ENCODE assay signal across 17 cellular contexts in the genomic region with DNA sequence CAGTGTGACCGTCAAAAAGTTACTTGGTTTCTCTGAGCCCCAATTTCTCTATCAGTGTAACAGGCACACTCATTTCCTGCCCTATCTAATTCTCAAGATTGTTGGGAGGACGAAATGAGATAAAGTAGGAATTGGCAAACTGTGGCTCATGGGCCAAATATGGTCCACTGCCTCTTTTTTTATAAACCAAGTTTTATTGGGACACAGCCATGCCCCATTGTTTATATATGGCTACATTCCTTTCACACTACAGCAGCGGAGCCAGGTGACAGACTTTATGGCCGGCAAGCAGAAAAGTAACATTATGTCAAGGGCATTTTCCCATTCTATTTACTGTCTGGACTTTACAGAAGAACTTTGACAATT.
"Had no signal": no experiment of that assay in that cellular context is flagged by ENCODE, and none has a peak within 500 bp of the region (broad histone marks: within the 10 kb centered on the region; RNA-seq: fewer than 3 reads in every experiment).

No MANE protein-coding gene starts in this region.

- H3K36me3 ChIP-seq: cardiac muscle cell, lower lobe of right lung, stomach, uterus had no signal

- H3K9me3 ChIP-seq: lower lobe of right lung, stomach, uterus had no signal

- H3K4me3 ChIP-seq: cardiac muscle cell, lower lobe of right lung, skin epidermis, stomach, uterus had no signal

- H3K27ac Mint-ChIP-seq: activated CD4-positive, alpha-beta memory T cell treated with anti-CD3 and anti-CD28 coated beads for 36 hours; activated naive CD8-positive, alpha-beta T cell treated with anti-CD3 and anti-CD28 coated beads, Interleukin-2, amount 10 ng/mL, durations not matched to agents 7 days and 5 days; naive thymus-derived CD4-positive, alpha-beta T cell; T-helper 2 cell treated with Interferon-gamma antibody and Interleukin-4, amounts not matched to agents 5 μg/mL and 100 μg/mL, for 36 hours had no signal

- FAIRE-seq: endothelial cell of umbilical vein had no signal

- ATAC-seq: naive thymus-derived CD4-positive, alpha-beta T cell had no signal

- H3K27ac ChIP-seq: cardiac muscle cell, lower lobe of right lung, skin epidermis, stomach, uterus, VCaP had no signal

- H3K4me1 Mint-ChIP-seq: activated naive CD8-positive, alpha-beta T cell treated with anti-CD3 and anti-CD28 coated beads, Interleukin-2, amount 10 ng/mL, durations not matched to agents 7 days and 5 days; naive thymus-derived CD4-positive, alpha-beta T cell had no signal

- H3K27me3 ChIP-seq: cardiac muscle cell, stomach, uterus had no signal

- H3K36me3 Mint-ChIP-seq: activated CD4-positive, alpha-beta memory T cell treated with anti-CD3 and anti-CD28 coated beads for 36 hours; activated naive CD8-positive, alpha-beta T cell treated with anti-CD3 and anti-CD28 coated beads, Interleukin-2, amount 10 ng/mL, durations not matched to agents 7 days and 5 days had no signal

- H3K4me3 Mint-ChIP-seq: activated CD4-positive, alpha-beta memory T cell treated with anti-CD3 and anti-CD28 coated beads for 36 hours; activated naive CD8-positive, alpha-beta T cell treated with anti-CD3 and anti-CD28 coated beads, Interleukin-2, amount 10 ng/mL, durations not matched to agents 7 days and 5 days; naive thymus-derived CD4-positive, alpha-beta T cell; T-helper 2 cell treated with Interferon-gamma antibody and Interleukin-4, amounts not matched to agents 5 μg/mL and 100 μg/mL, for 36 hours had no signal

- H3K4me1 ChIP-seq: lower lobe of right lung, uterus had no signal

- H3K9me3 Mint-ChIP-seq: activated CD4-positive, alpha-beta memory T cell treated with anti-CD3 and anti-CD28 coated beads for 36 hours; T-helper 2 cell treated with Interferon-gamma antibody and Interleukin-4, amounts not matched to agents 5 μg/mL and 100 μg/mL, for 36 hours had no signal

- DNase-seq: activated CD4-positive, alpha-beta memory T cell treated with anti-CD3 and anti-CD28 coated beads for 36 hours; activated gamma-delta T cell treated with Interleukin-2 at 50 U/mL for 16 hours; activated naive CD8-positive, alpha-beta T cell treated with anti-CD3 and anti-CD28 coated beads, Interleukin-2, amount 10 ng/mL, durations not matched to agents 7 days and 5 days; activated T-cell treated with anti-CD3 and anti-CD28 coated beads, Interleukin-2, amount 50 U/mL, for 48 hours; aorta; hippocampal formation; kidney glomerular epithelial cell; lower lobe of right lung; midbrain; naive thymus-derived CD4-positive, alpha-beta T cell; stomach; uterus had no signal
